8 cellular contexts compared by ENCODE assay signal in genomic region chr14:89954045-89955021, GRCh38. TPM values are rescaled to one million over a fixed set of nuclear protein-coding genes. Genes with fewer than 3 reads are reported as not detected.
A peak's percentile ranks its signal among the peaks of the same experiment; 100 is the strongest.
DNase-seq lines count a peak whose midpoint lies in the region; ATAC-seq and TF ChIP-seq lines count a peak whose summit lies in the region.

Gene EFCAB11, minus strand, starts transcription at chr14:89954730. Its CDS starts 70 bp downstream, at chr14:89954660.

- TF ChIP-seq CTCF in mucosa of descending colon (IDR thresholded peaks at IDR 0.05) = no peak

- H3K27ac Mint-ChIP-seq in IgD-negative memory B cell = peak within 1 kb of the TSS; percentile 71 to 98 (median 98)

- no peaks in the 10 kb centered on the region for H3K36me3 ChIP-seq in mucosa of descending colon (ENCODE audit: low read depth)

- peaks cover 17% of the 10 kb centered on the region for H3K4me1 ChIP-seq in mucosa of descending colon (ENCODE audit: low read depth)

- H3K9me3 Mint-ChIP-seq in IgD-negative memory B cell = no peaks in the 10 kb centered on the region

- H3K36me3 Mint-ChIP-seq in IgD-negative memory B cell = peaks cover 8% of the 10 kb centered on the region

- ATAC-seq in GM21529 (IDR thresholded peaks at IDR 0.05; ENCODE audit: unreplicated experiment) = peak; percentile 83
- ATAC-seq in mucosa of descending colon = peak; percentile 90

- H3K9me3 ChIP-seq in mucosa of descending colon = no peaks in the 10 kb centered on the region

- peaks cover 15 to 25% (median 23%) of the 10 kb centered on the region in 3 donors for H3K4me1 Mint-ChIP-seq in IgD-negative memory B cell

- peak within 1 kb of the TSS; percentile 93 to 99 (median 96) for H3K4me3 Mint-ChIP-seq in IgD-negative memory B cell

- DNase-seq in DMS153 (lab: John Stamatoyannopoulos, UW) (peak; percentile 99), OCI-M1 (lab: John Stamatoyannopoulos, UW) (peak; percentile 97), activated T-cell treated with anti-CD3 and anti-CD28 coated beads for 48 hours (ENCODE audit: low read depth) (peak; percentile 92), epithelial cell of prostate (ENCODE audit: low read depth, low spot score) (peak; percentile 91), mucosa of descending colon (peak; percentile 96 to 97 (median 97))
- DNase-seq in stimulated activated CD8-positive, alpha-beta memory T cell treated with anti-CD3 and anti-CD28 coated beads, Interleukin-4, amount 100 ng/mL, for 24 hours (ENCODE audit: low read depth) = peak; percentile 90

- peak within 1 kb of the TSS; percentile 60 for H3K4me3 ChIP-seq in mucosa of descending colon

- no peaks in the 10 kb centered on the region for H3K27me3 Mint-ChIP-seq in IgD-negative memory B cell

- intact Hi-C loops in mucosa of descending colon (cut with DNase I, micrococcal nuclease) = no loop called here

- H3K27ac ChIP-seq in epithelial cell of prostate = peak within 1 kb of the TSS; percentile 90

RNA-seq across cellular contexts. Expression of gene EFCAB11, which starts in this region (rescaled TPM):
- polyA plus RNA-seq in IgD-negative memory B cell = 7.8 TPM
- total RNA-seq in mucosa of descending colon = 10 to 100 TPM in 1 of 3 donors, 1 to 10 TPM in 2; 6.0 to 10.2 (median 6.3) TPM

Comparison
In these comparisons a context has a peak if more than half of its experiments do, and no peak if none do; other contexts are left out.
1. Peak in every context shown above with its lines: DNase-seq, ATAC-seq, H3K4me3 ChIP-seq and H3K27ac ChIP-seq.